Comparison of ENCODE assay signal across 8 cellular contexts in genomic region chr2:240989451-240990265, GRCh38. TPM values are rescaled to one million over a fixed set of nuclear protein-coding genes. Genes with fewer than 3 reads are reported as not detected.
DNase-seq lines count a peak whose midpoint lies in the region; ATAC-seq and TF ChIP-seq lines count a peak whose summit lies in the region.

No MANE protein-coding gene starts in this region.

- H3K27ac Mint-ChIP-seq in activated T-helper 17 cell treated with anti-CD3 and anti-CD28 coated beads, Interleukin-2, amount 50 U/mL, for 72 hours = no peak overlapping the region

- ATAC-seq in sciatic nerve (no peak), GM18498 (IDR thresholded peaks at IDR 0.05; ENCODE audit: unreplicated experiment) (no peak), GM19467 (IDR thresholded peaks at IDR 0.05; ENCODE audit: unreplicated experiment) (no peak)
- no peak for ATAC-seq in activated T-helper 17 cell treated with anti-CD3 and anti-CD28 coated beads, Interleukin-2, amount 50 U/mL, for 72 hours (replicated peaks)

- H3K9me3 Mint-ChIP-seq in activated T-helper 17 cell treated with anti-CD3 and anti-CD28 coated beads, Interleukin-2, amount 50 U/mL, for 72 hours = no peaks in the 10 kb centered on the region

- H3K27me3 Mint-ChIP-seq in activated T-helper 17 cell treated with anti-CD3 and anti-CD28 coated beads, Interleukin-2, amount 50 U/mL, for 72 hours = no peaks in the 10 kb centered on the region

- H3K36me3 Mint-ChIP-seq in activated T-helper 17 cell treated with anti-CD3 and anti-CD28 coated beads, Interleukin-2, amount 50 U/mL, for 72 hours (ENCODE audit: low read depth) = no peaks in the 10 kb centered on the region

- H3K4me3 Mint-ChIP-seq in activated T-helper 17 cell treated with anti-CD3 and anti-CD28 coated beads, Interleukin-2, amount 50 U/mL, for 72 hours = no peak overlapping the region

- peak; percentile 56 for TF ChIP-seq CTCF in GM12873 (IDR thresholded peaks at IDR 0.05; ENCODE audit: insufficient read depth, low read depth, low read length, missing control alignments)
- TF ChIP-seq CTCF in epithelial cell of proximal tubule (conservative IDR thresholded peaks at IDR 0.05; ENCODE audit: low read depth, low read length) = peak; percentile 52

- H3K4me1 Mint-ChIP-seq in activated T-helper 17 cell treated with anti-CD3 and anti-CD28 coated beads, Interleukin-2, amount 50 U/mL, for 72 hours = no peaks in the 10 kb centered on the region

- no peak overlapping the region for H3K4me3 ChIP-seq in epithelial cell of proximal tubule (ENCODE audit: low read depth, low read length)

- intact Hi-C loops in sciatic nerve (cut with DNase I) = loop anchor here (10.0 kb wide), 1 partner anchor 75 kb away; no protein-coding TSS in a partner anchor

- DNase-seq in NCI-H774 (lab: John Stamatoyannopoulos, UW) = peak; percentile 2
- no peak for DNase-seq in epithelial cell of proximal tubule (ENCODE audit: low read depth)
- DNase-seq in sciatic nerve (ENCODE audit: low spot score) = peak; percentile 71
- DNase-seq in cerebellar cortex (ENCODE audit: low spot score) = no peak

RNA-seq across cellular contexts. Expression of gene SNED1, which starts 8.8 kb away (rescaled TPM):
- 0.22 and 0.29 TPM in 2 replicates for total RNA-seq in epithelial cell of proximal tubule
- 148 TPM for total RNA-seq in sciatic nerve
- total RNA-seq in activated T-helper 17 cell treated with anti-CD3 and anti-CD28 coated beads, Interleukin-2, amount 50 U/mL, for 72 hours = 1 to 10 TPM; 3.0 to 4.8 TPM

Comparison
In these comparisons a context has a peak if more than half of its experiments do, and no peak if none do; other contexts are left out.
1. DNase-seq: peak in NCI-H774 (single experiment) and sciatic nerve (single experiment); none in epithelial cell of proximal tubule (single experiment) and cerebellar cortex (single experiment).
2. RNA of gene SNED1, which starts 8.8 kb away (total RNA-seq): 148 TPM in sciatic nerve (single experiment); 3.0 to 4.8 TPM in activated T-helper 17 cell treated with anti-CD3 and anti-CD28 coated beads, Interleukin-2, amount 50 U/mL, for 72 hours and 0.22 to 0.29 TPM in epithelial cell of proximal tubule; every median in the first group is over 10 times any median in the second.